29 cellular contexts compared by ENCODE assay signal in the genomic region with DNA sequence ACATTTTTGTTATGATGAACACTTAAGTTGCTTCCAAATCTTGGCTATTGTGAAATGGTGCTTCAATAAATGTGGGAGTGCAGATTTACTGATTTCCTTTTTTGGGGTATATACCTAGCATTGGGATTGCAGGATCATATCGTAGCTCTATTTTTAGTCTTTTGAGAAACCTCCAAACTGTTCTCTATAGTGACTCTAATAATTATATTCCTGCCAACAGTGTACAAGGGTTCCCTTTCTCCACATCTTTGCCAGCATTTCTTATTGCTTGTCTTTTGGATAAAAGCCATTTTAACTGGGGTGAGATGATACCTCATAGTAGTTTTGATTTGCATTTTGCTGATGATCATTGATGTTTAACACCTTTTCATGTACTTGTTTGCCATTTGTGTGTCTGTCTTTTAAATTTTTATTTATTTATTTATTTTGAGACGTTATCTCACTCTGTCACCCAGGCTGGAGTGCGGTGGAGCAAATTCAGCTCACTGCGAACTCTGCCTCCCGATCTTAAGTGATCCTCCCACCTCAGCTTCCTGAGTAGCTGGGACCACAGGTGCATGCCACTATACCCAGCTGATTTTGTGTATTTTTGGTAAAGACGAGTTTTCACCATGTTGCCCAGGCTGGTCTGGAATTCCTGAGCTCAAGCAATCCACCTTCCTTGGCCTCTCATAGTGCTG.
"Had no signal": no experiment of that assay in that cellular context is flagged by ENCODE, and none has a peak within 500 bp of the region (broad histone marks: within the 10 kb centered on the region; RNA-seq: fewer than 3 reads in every experiment).

No MANE protein-coding gene starts in this region.

- H3K36me3 ChIP-seq: ascending aorta, cardiac muscle cell had no signal

- H3K27ac ChIP-seq: ascending aorta, cardiac muscle cell, VCaP had no signal

- H3K4me3 ChIP-seq: ascending aorta, cardiac muscle cell had no signal

- H3K4me1 ChIP-seq: ascending aorta had no signal

- ATAC-seq: activated CD8-positive, alpha-beta T cell treated with anti-CD3 and anti-CD28 coated beads for 36 hours; activated naive CD8-positive, alpha-beta T cell treated with anti-CD3 and anti-CD28 coated beads, Interleukin-2, amount 50 U/mL, for 24 hours; activated T-cell treated with anti-CD3 and anti-CD28 coated beads, Interleukin-2, amount 50 U/mL, for 4 hours; activated T-cell treated with anti-CD3 and anti-CD28 coated beads, Interleukin-2, amount 50 U/mL, for 72 hours; activated T-helper 17 cell treated with anti-CD3 and anti-CD28 coated beads, Interleukin-2, amount 50 U/mL, for 72 hours had no signal

- DNase-seq: activated B cell treated with CpG ODN at 0.5 μM for 24 hours; activated CD4-positive, alpha-beta memory T cell treated with anti-CD3 and anti-CD28 coated beads for 36 hours; activated CD4-positive, alpha-beta T cell treated with anti-CD3 and anti-CD28 coated beads for 4 hours; activated CD4-positive, alpha-beta T cell treated with anti-CD3 and anti-CD28 coated beads, Interleukin-2, amount 10 ng/mL, durations not matched to agents 24 days and 14 days; activated CD4-positive, alpha-beta T cell treated with anti-CD3 and anti-CD28 coated beads, Interleukin-2, amount 50 U/mL, for 1 hour; activated CD4-positive, alpha-beta T cell treated with anti-CD3 and anti-CD28 coated beads, Interleukin-2, amount 50 U/mL, for 4 hours; activated CD4-positive, CD25-positive, alpha-beta regulatory T cell treated with anti-CD3 and anti-CD28 coated beads, Interleukin-2, amount 50 U/mL, for 72 hours; activated CD8-positive, alpha-beta memory T cell treated with anti-CD3 and anti-CD28 coated beads, Interleukin-2, amount 50 U/mL, for 4 hours; activated CD8-positive, alpha-beta T cell treated with anti-CD3 and anti-CD28 coated beads for 36 hours; activated effector memory CD4-positive, alpha-beta T cell treated with anti-CD3 and anti-CD28 coated beads, Interleukin-2, amount 50 U/mL, for 16 hours; activated gamma-delta T cell treated with Interleukin-2 at 50 U/mL for 16 hours; activated naive CD4-positive, alpha-beta T cell; activated naive CD4-positive, alpha-beta T cell treated with anti-CD3 and anti-CD28 coated beads, Interleukin-2, amount 10 ng/mL, durations not matched to agents 7 days and 5 days; activated naive CD8-positive, alpha-beta T cell treated with anti-CD3 and anti-CD28 coated beads, Interleukin-2, amount 10 ng/mL, durations not matched to agents 7 days and 5 days; activated naive CD8-positive, alpha-beta T cell treated with anti-CD3 and anti-CD28 coated beads, Interleukin-2, amount 50 U/mL, for 24 hours; activated T-cell treated with anti-CD3 and anti-CD28 coated beads for 4 hours; activated T-cell treated with anti-CD3 and anti-CD28 coated beads, Interleukin-2, amount 50 U/mL, for 1 hour; activated T-cell treated with anti-CD3 and anti-CD28 coated beads, Interleukin-2, amount 50 U/mL, for 4 hours; activated T-cell treated with anti-CD3 and anti-CD28 coated beads, Interleukin-2, amount 50 U/mL, for 72 hours; anterior cingulate cortex; central memory CD4-positive, alpha-beta T cell; SW 1271; T-helper 1 cell; T-helper 2 cell; T-helper 9 cell had no signal

- H3K27me3 ChIP-seq: ascending aorta, cardiac muscle cell had no signal
